ENCODE assay signal across 11 cellular contexts in the genomic region with DNA sequence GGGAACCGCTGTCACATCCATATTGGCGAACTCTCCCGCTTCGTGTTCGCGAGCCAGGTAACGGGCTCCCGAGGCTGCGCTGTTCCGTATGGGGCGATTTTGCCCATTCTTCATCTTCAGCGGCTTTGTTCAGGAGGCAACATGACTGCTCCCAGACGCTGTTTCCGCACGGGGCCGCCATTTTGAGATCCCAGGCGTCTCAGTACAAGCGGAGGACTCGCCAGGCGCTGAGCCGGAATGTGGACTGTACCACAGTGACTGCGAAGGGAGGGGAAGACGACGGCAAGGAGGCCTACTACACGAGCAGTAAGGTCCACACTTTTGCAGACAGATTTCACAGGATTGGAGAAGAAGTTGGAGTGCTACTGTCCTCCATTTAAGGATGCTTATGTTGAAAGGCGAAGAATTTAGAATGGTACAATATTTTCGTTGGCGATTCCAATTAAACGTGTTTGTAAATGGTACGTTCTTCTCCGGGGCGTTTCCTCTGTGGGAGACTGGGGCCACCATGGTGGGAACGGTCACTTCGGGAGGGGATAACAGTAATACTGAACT. TPM values are rescaled to one million over a fixed set of nuclear protein-coding genes. Genes with fewer than 3 reads are reported as not detected.
DNase-seq lines count a peak whose midpoint lies in the region; ATAC-seq and TF ChIP-seq lines count a peak whose summit lies in the region.
"Had no signal": no experiment of that assay in that cellular context is flagged by ENCODE, and none has a peak within 500 bp of the region (broad histone marks: within the 10 kb centered on the region; RNA-seq: fewer than 3 reads in every experiment).

No MANE protein-coding gene starts in this region.

- H3K4me3 Mint-ChIP-seq in activated CD8-positive, alpha-beta T cell treated with anti-CD3 and anti-CD28 coated beads for 36 hours, result no peak overlapping the region
- no peak overlapping the region for H3K4me3 Mint-ChIP-seq in activated CD8-positive, alpha-beta T cell treated with anti-CD3 and anti-CD28 coated beads, Interleukin-2, amount 10 ng/mL, durations not matched to agents 7 days and 5 days

- no peak for TF ChIP-seq CTCF in activated CD8-positive, alpha-beta T cell treated with anti-CD3 and anti-CD28 coated beads for 36 hours (IDR thresholded peaks at IDR 0.05)
- no peak for TF ChIP-seq CTCF in upper lobe of left lung (IDR thresholded peaks at IDR 0.05)

- WGBS in upper lobe of left lung, 2 donors, result 20 to 21% methylated on average over 34 of the region's 34 CpGs

- peak in 1 of 4 donors; percentile 23 for TF ChIP-seq POLR2A in upper lobe of left lung (IDR thresholded peaks at IDR 0.05)

- H3K4me1 ChIP-seq in mucosa of rectum (ENCODE audit: control insufficient read depth in 2 of 2, insufficient read depth in 2 of 2, low read length in 2 of 2) (no peaks in the 10 kb centered on the region), upper lobe of left lung (no peaks in the 10 kb centered on the region)
- H3K4me1 ChIP-seq: BLaER1 had no signal

- H3K36me3 ChIP-seq in mucosa of rectum (ENCODE audit: control insufficient read depth in 2 of 2, insufficient read depth in 2 of 2, low read length in 2 of 2) (peaks cover 0 to 4% of the 10 kb centered on the region in 2 donors), upper lobe of left lung (peaks cover 0 to 14% (median 0%) of the 10 kb centered on the region in 4 donors)
- H3K36me3 ChIP-seq: BLaER1 had no signal

- TF ChIP-seq EP300 in upper lobe of left lung (IDR thresholded peaks at IDR 0.05), result no peak

- H3K9me3 ChIP-seq in mucosa of rectum (ENCODE audit: control insufficient read depth in 2 of 2, low read length in 2 of 2) (peaks cover 7 to 8% of the 10 kb centered on the region in 2 donors), upper lobe of left lung (peaks cover 45 to 86% (median 72%) of the 10 kb centered on the region in 4 donors)

- H3K27ac ChIP-seq in mucosa of rectum (ENCODE audit: low read depth in 2 of 2, low read length in 2 of 2) (peak overlapping the region; percentile 53 to 72), upper lobe of left lung (peak overlapping the region; percentile 55 to 71 (median 66))
- H3K27ac ChIP-seq: BLaER1 had no signal

- peaks cover 47% of the 10 kb centered on the region for H3K9me3 Mint-ChIP-seq in activated CD8-positive, alpha-beta T cell treated with anti-CD3 and anti-CD28 coated beads for 36 hours
- H3K9me3 Mint-ChIP-seq in activated CD8-positive, alpha-beta T cell treated with anti-CD3 and anti-CD28 coated beads, Interleukin-2, amount 10 ng/mL, durations not matched to agents 7 days and 5 days (ENCODE audit: insufficient read depth), result peaks cover 41% of the 10 kb centered on the region

- CTCF ChIA-PET in activated CD8-positive, alpha-beta T cell treated with anti-CD3 and anti-CD28 coated beads for 36 hours (lab: Charles Lee), result no interaction called here
- CTCF ChIA-PET in activated CD8-positive, alpha-beta T cell treated with anti-CD3 and anti-CD28 coated beads, Interleukin-2, amount 10 ng/mL, durations not matched to agents 7 days and 5 days (lab: Charles Lee), result no interaction called here

- POLR2A ChIA-PET in activated CD8-positive, alpha-beta T cell treated with anti-CD3 and anti-CD28 coated beads for 36 hours (lab: Charles Lee), result no interaction called here
- POLR2A ChIA-PET in activated CD8-positive, alpha-beta T cell treated with anti-CD3 and anti-CD28 coated beads, Interleukin-2, amount 10 ng/mL, durations not matched to agents 7 days and 5 days (lab: Charles Lee), result no interaction called here

- peaks cover 17% of the 10 kb centered on the region for H3K27me3 Mint-ChIP-seq in activated CD8-positive, alpha-beta T cell treated with anti-CD3 and anti-CD28 coated beads for 36 hours
- peaks cover 5% of the 10 kb centered on the region for H3K27me3 Mint-ChIP-seq in activated CD8-positive, alpha-beta T cell treated with anti-CD3 and anti-CD28 coated beads, Interleukin-2, amount 10 ng/mL, durations not matched to agents 7 days and 5 days (ENCODE audit: low read depth)

- intact Hi-C loops in activated CD8-positive, alpha-beta T cell treated with anti-CD3 and anti-CD28 coated beads for 36 hours (cut with micrococcal nuclease), result no loop called here

- peak overlapping the region; percentile 64 to 77 for H3K4me3 ChIP-seq in mucosa of rectum (ENCODE audit: low read length in 2 of 2)
- H3K4me3 ChIP-seq in upper lobe of left lung, result peak overlapping the region; percentile 14 to 51 (median 41)
- H3K4me3 ChIP-seq: BLaER1 had no signal

- no peak for ATAC-seq in activated CD8-positive, alpha-beta T cell treated with anti-CD3 and anti-CD28 coated beads for 36 hours
- ATAC-seq in activated CD8-positive, alpha-beta T cell treated with anti-CD3 and anti-CD28 coated beads, Interleukin-2, amount 10 ng/mL, durations not matched to agents 7 days and 5 days, result no peak
- ATAC-seq in upper lobe of left lung (ENCODE audit: low FRiP score in 2 of 2), result peak; percentile 79 to 97
- no peak for ATAC-seq in GM21515 (IDR thresholded peaks at IDR 0.05; ENCODE audit: unreplicated experiment)
- ATAC-seq in HG03196 (IDR thresholded peaks at IDR 0.05; ENCODE audit: unreplicated experiment), result no peak
- ATAC-seq: activated CD4-positive, CD25-positive, alpha-beta regulatory T cell treated with anti-CD3 and anti-CD28 coated beads, Interleukin-2, amount 50 U/mL, for 24 hours had no signal

- peak overlapping the region; percentile 48 to 50 for H3K9ac ChIP-seq in mucosa of rectum (ENCODE audit: low read depth in 1 of 2, low read length in 2 of 2)
- H3K9ac ChIP-seq: BLaER1 had no signal

- no peaks in the 10 kb centered on the region for H3K4me1 Mint-ChIP-seq in activated CD8-positive, alpha-beta T cell treated with anti-CD3 and anti-CD28 coated beads for 36 hours (ENCODE audit: low read depth)
- no peaks in the 10 kb centered on the region for H3K4me1 Mint-ChIP-seq in activated CD8-positive, alpha-beta T cell treated with anti-CD3 and anti-CD28 coated beads, Interleukin-2, amount 10 ng/mL, durations not matched to agents 7 days and 5 days (ENCODE audit: low read depth)

- no peak overlapping the region for H3K27ac Mint-ChIP-seq in activated CD8-positive, alpha-beta T cell treated with anti-CD3 and anti-CD28 coated beads for 36 hours
- H3K27ac Mint-ChIP-seq in activated CD8-positive, alpha-beta T cell treated with anti-CD3 and anti-CD28 coated beads, Interleukin-2, amount 10 ng/mL, durations not matched to agents 7 days and 5 days, result no peak overlapping the region

- H3K27me3 ChIP-seq in mucosa of rectum (ENCODE audit: control insufficient read depth in 2 of 2, insufficient read depth in 2 of 2, low read length in 2 of 2) (no peaks in the 10 kb centered on the region), upper lobe of left lung (no peaks in the 10 kb centered on the region)
- H3K27me3 ChIP-seq: BLaER1 had no signal

- peaks cover 11% of the 10 kb centered on the region for H3K36me3 Mint-ChIP-seq in activated CD8-positive, alpha-beta T cell treated with anti-CD3 and anti-CD28 coated beads for 36 hours (ENCODE audit: low read depth)
- peaks cover 8% of the 10 kb centered on the region for H3K36me3 Mint-ChIP-seq in activated CD8-positive, alpha-beta T cell treated with anti-CD3 and anti-CD28 coated beads, Interleukin-2, amount 10 ng/mL, durations not matched to agents 7 days and 5 days (ENCODE audit: low read depth)

- DNase-seq in activated CD8-positive, alpha-beta T cell treated with anti-CD3 and anti-CD28 coated beads for 36 hours, result peak; percentile 3
- DNase-seq in activated CD8-positive, alpha-beta T cell treated with anti-CD3 and anti-CD28 coated beads, Interleukin-2, amount 10 ng/mL, durations not matched to agents 7 days and 5 days, result no peak
- DNase-seq in fibroblast of gingiva (ENCODE audit: low read depth) (peak; percentile 89), upper lobe of left lung (peak; percentile 28 to 51), NOMO-1 (lab: John Stamatoyannopoulos, UW; ENCODE audit: unreplicated experiment in 2 of 2) (no peak)
- DNase-seq: KBM-7 had no signal

RNA-seq across cellular contexts. Expression of gene ZNF300, which starts 41.6 kb away (rescaled TPM):
- total RNA-seq in activated CD8-positive, alpha-beta T cell treated with anti-CD3 and anti-CD28 coated beads for 36 hours, result 1 to 10 TPM; 1.1 to 1.2 TPM
- total RNA-seq in activated CD8-positive, alpha-beta T cell treated with anti-CD3 and anti-CD28 coated beads, Interleukin-2, amount 10 ng/mL, durations not matched to agents 7 days and 5 days, result under 1 TPM; 0.45 to 0.55 TPM
- 1 to 10 TPM in 4 of 6 donors, under 1 TPM in 2; 0.55 to 4.2 (median 1.6) TPM for total RNA-seq in upper lobe of left lung

Comparison
In these comparisons a context has a peak if more than half of its experiments do, and no peak if none do; other contexts are left out.
1. DNase-seq: peak in activated CD8-positive, alpha-beta T cell treated with anti-CD3 and anti-CD28 coated beads for 36 hours (single experiment), fibroblast of gingiva (single experiment) and upper lobe of left lung (2 of 2); none in activated CD8-positive, alpha-beta T cell treated with anti-CD3 and anti-CD28 coated beads, Interleukin-2, amount 10 ng/mL, durations not matched to agents 7 days and 5 days (single experiment) and NOMO-1 (0 of 2).
2. ATAC-seq: peak in upper lobe of left lung (2 of 2); none in activated CD8-positive, alpha-beta T cell treated with anti-CD3 and anti-CD28 coated beads for 36 hours (single experiment), activated CD8-positive, alpha-beta T cell treated with anti-CD3 and anti-CD28 coated beads, Interleukin-2, amount 10 ng/mL, durations not matched to agents 7 days and 5 days (single experiment), GM21515 (single experiment) and HG03196 (single experiment).